In the genomic region with DNA sequence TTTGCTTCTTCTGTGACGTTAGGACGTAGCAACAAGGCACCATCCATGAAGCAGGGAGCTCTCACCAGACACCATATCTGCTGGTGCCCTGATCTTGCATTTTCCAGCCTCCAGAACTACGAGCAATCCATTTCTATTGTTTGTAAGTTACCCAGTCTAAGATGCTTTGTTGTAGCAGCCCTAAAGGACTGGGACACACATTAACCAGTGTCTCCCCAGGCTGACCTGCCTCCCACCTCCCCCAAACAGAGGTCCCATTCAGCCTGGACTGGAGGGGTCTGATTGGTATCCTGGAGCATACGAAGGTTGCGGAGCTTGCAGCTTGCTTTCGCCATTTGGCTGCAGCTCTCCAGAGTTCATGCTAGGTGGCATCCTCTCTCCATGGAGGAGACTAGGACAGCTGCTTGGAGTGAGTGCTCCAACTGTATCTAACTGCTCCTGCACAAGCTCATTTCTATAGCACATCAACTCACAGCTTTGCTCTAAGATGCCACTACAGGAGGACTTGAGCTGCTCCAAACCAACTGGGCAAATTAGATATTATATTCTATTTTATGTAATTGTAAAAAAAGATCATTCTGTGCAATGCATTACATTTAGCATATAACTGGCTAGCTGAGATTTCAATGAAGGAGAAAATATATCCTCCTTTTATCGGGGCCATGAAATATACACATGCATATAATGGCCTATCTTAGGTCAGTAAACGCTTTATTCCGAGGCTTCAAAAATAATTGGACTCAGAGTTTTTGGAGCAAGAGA, we compare ENCODE assay signal across 8 cellular contexts. TPM values are rescaled to one million over a fixed set of nuclear protein-coding genes. Genes with fewer than 3 reads are reported as not detected.
DNase-seq lines count a peak whose midpoint lies in the region; ATAC-seq and TF ChIP-seq lines count a peak whose summit lies in the region.

No MANE protein-coding gene starts in this region.

- ATAC-seq in right cardiac atrium, result peak; percentile 93 to 96
- no peak for ATAC-seq in HG03095 (IDR thresholded peaks at IDR 0.05; ENCODE audit: unreplicated experiment)

- no peaks in the 10 kb centered on the region for H3K4me1 ChIP-seq in right cardiac atrium (ENCODE audit: control insufficient read depth, insufficient read depth, low read length)

- no peaks in the 10 kb centered on the region for H3K9me3 ChIP-seq in right cardiac atrium (ENCODE audit: control insufficient read depth, low read length)

- H3K27ac ChIP-seq in right cardiac atrium (ENCODE audit: low read length), result no peak overlapping the region

- DNase-seq in A172 (ENCODE audit: low spot score), result peak; percentile 80
- DNase-seq in GDM1 (lab: John Stamatoyannopoulos, UW), result peak; percentile 58
- DNase-seq in HT-29 (ENCODE audit: low spot score), result peak; percentile 68
- peak; percentile 53 for DNase-seq in RPMI8226
- DNase-seq in astrocyte of the cerebellum (ENCODE audit: low read depth), result peak; percentile 76
- DNase-seq in right cardiac atrium, result peak in 2 of 3 donors; percentile 48 to 79
- peak; percentile 83 for DNase-seq in putamen (ENCODE audit: low spot score)

- in situ Hi-C loops in astrocyte of the cerebellum (cut with HindIII; ENCODE audit: low sequenced_read_pairs), result no loop called here

- intact Hi-C loops in right cardiac atrium (cut with DNase I), result loop anchor here in 3 of 4 donors (2.0 to 5.0 kb wide), 3 partner anchors 219 to 248 kb away; no protein-coding TSS in a partner anchor

- TF ChIP-seq CTCF in astrocyte of the cerebellum (IDR thresholded peaks at IDR 0.05; ENCODE audit: low read depth, low read length, missing control alignments), result peak; percentile 89

- no peaks in the 10 kb centered on the region for H3K27me3 ChIP-seq in right cardiac atrium (ENCODE audit: control insufficient read depth, insufficient read depth)

- H3K4me3 ChIP-seq in astrocyte of the cerebellum (ENCODE audit: low read depth, low read length) (no peak overlapping the region), right cardiac atrium (ENCODE audit: low read length) (no peak overlapping the region)

- WGBS in right cardiac atrium, result 41% methylated on average over 9 of the region's 9 CpGs

RNA-seq across cellular contexts. Expression of a gene that starts 8.0 kb away (rescaled TPM):
- total RNA-seq in A172 (2014; rRNA removed; shearing (Covaris generic)), result 12.2 and 13.0 TPM in 2 replicates
- 4.6 and 7.1 TPM in 2 replicates for total RNA-seq in HT-29 (2014; rRNA removed; shearing (Covaris generic))
- 10 to 100 TPM; 45.2 to 89.9 (median 60.7) TPM for total RNA-seq in right cardiac atrium
- 31.3 TPM for polyA plus RNA-seq in right cardiac atrium

RNA-seq across cellular contexts. Expression of a gene that starts 20.8 kb away (rescaled TPM):
- total RNA-seq in A172 (2014; rRNA removed; shearing (Covaris generic)), result 407 and 411 TPM in 2 replicates
- total RNA-seq in HT-29 (2014; rRNA removed; shearing (Covaris generic)), result 142 and 156 TPM in 2 replicates
- 100 to 1,000 TPM; 163 to 198 (median 190) TPM for total RNA-seq in right cardiac atrium
- polyA plus RNA-seq in right cardiac atrium, result 233 TPM

RNA-seq across cellular contexts. Expression of a gene that starts 33.9 kb away (rescaled TPM):
- 35.0 and 40.7 TPM in 2 replicates for total RNA-seq in A172 (2014; rRNA removed; shearing (Covaris generic))
- 37.9 and 40.4 TPM in 2 replicates for total RNA-seq in HT-29 (2014; rRNA removed; shearing (Covaris generic))
- total RNA-seq in right cardiac atrium, result 10 to 100 TPM; 36.8 to 46.8 (median 41.0) TPM
- 42.3 TPM for polyA plus RNA-seq in right cardiac atrium
